Comparison of ENCODE assay signal across 8 cellular contexts in genomic region chr11:33257160-33257896, GRCh38. TPM values are rescaled to one million over a fixed set of nuclear protein-coding genes. Genes with fewer than 3 reads are reported as not detected.
DNase-seq lines count a peak whose midpoint lies in the region; ATAC-seq and TF ChIP-seq lines count a peak whose summit lies in the region.

Gene HIPK3 (plus strand): TSS chr11:33257381.

- H4K20me1 ChIP-seq in IMR-90 (ENCODE audit: insufficient read depth, low read length) = peaks cover 44% of the 10 kb centered on the region

- peaks cover 12% of the 10 kb centered on the region for H3K36me3 Mint-ChIP-seq in activated T-helper 1 cell treated with anti-CD3 and anti-CD28 coated beads, Interleukin-12 subunit alpha, Interleukin-12 subunit beta, Interleukin-2, Interleukin-4 antibody, amounts not matched to agents 30 ng/mL and 10 ng/mL and 1 ng/mL, durations not matched to agents 14 hours and 24 hours and 36 hours (ENCODE audit: low read depth)
- peaks cover 0 to 9% (median 0%) of the 10 kb centered on the region in 5 donors for H3K36me3 Mint-ChIP-seq in naive thymus-derived CD4-positive, alpha-beta T cell
- H3K36me3 Mint-ChIP-seq in stimulated activated memory B cell treated with anti-CD40 and anti-IgM and Interleukin-4, amounts not matched to agents 10 μg/mL and 1 μg/mL and 100 μg/mL, for 72 hours = peaks cover 5% of the 10 kb centered on the region

- peak within 1 kb of the TSS; percentile 98 for H2AK9ac ChIP-seq in IMR-90 (replicated peaks; ENCODE audit: low read depth, low read length, poor library complexity)

- peak within 1 kb of the TSS; percentile 94 for H2AFZ ChIP-seq in IMR-90 (replicated peaks; ENCODE audit: low read length, poor library complexity)

- peak within 1 kb of the TSS; percentile 98 for H2BK5ac ChIP-seq in IMR-90 (ENCODE audit: low read depth, low read length, poor library complexity, severe bottlenecking)

- peak; percentile 15; the same call in 1 of the 2 replicates for TF ChIP-seq RAD21 in IMR-90 (IDR thresholded peaks at IDR 0.05; ENCODE audit: low read length)

- H3K9ac ChIP-seq in IMR-90 (ENCODE audit: low read depth, low read length) = peak within 1 kb of the TSS; percentile 99

- peak within 1 kb of the TSS; percentile 70; the same call in 1 of the 3 replicates for H2BK15ac ChIP-seq in IMR-90 (ENCODE audit: low read depth, low read length)

- DNase-seq in DMS53 treated with DMSO at 0.1 percent for 48 hours (lab: John Stamatoyannopoulos, UW; ENCODE audit: unreplicated experiment) (peak; percentile 35), IMR-90 (peak; percentile 68), RKO (ENCODE audit: low spot score) (peak; percentile 81), fibroblast of gingiva (ENCODE audit: low read depth) (peak; percentile 85)
- peak; percentile 79 for DNase-seq in activated T-helper 1 cell treated with anti-CD3 and anti-CD28 coated beads, Interleukin-12 subunit alpha, Interleukin-12 subunit beta, Interleukin-2, Interleukin-4 antibody, amounts not matched to agents 30 ng/mL and 10 ng/mL and 1 ng/mL, durations not matched to agents 14 hours and 24 hours and 36 hours (ENCODE audit: low spot score)
- peak; percentile 59 to 87 (median 74) for DNase-seq in naive thymus-derived CD4-positive, alpha-beta T cell

- peak within 1 kb of the TSS; percentile 99 for H3K23ac ChIP-seq in IMR-90 (ENCODE audit: low read depth, low read length)

- peak; percentile 83 for TF ChIP-seq POLR2A in IMR-90 (IDR thresholded peaks at IDR 0.05; ENCODE audit: low read depth, low read length)

- H4K5ac ChIP-seq in IMR-90 (ENCODE audit: low read depth, low read length) = peak within 1 kb of the TSS; percentile 96

- H3K27ac ChIP-seq in IMR-90 (ENCODE audit: insufficient read depth, low read length) = peak within 1 kb of the TSS; percentile 100
- H3K27ac ChIP-seq in naive thymus-derived CD4-positive, alpha-beta T cell (ENCODE audit: low read depth, low read length) = peak within 1 kb of the TSS; percentile 97

- H3K27ac Mint-ChIP-seq in activated T-helper 1 cell treated with anti-CD3 and anti-CD28 coated beads, Interleukin-12 subunit alpha, Interleukin-12 subunit beta, Interleukin-2, Interleukin-4 antibody, amounts not matched to agents 30 ng/mL and 10 ng/mL and 1 ng/mL, durations not matched to agents 14 hours and 24 hours and 36 hours = peak within 1 kb of the TSS; percentile 99
- H3K27ac Mint-ChIP-seq in naive thymus-derived CD4-positive, alpha-beta T cell = peak within 1 kb of the TSS; percentile 94 to 99 (median 98)
- peak within 1 kb of the TSS; percentile 97 for H3K27ac Mint-ChIP-seq in stimulated activated memory B cell treated with anti-CD40 and anti-IgM and Interleukin-4, amounts not matched to agents 10 μg/mL and 1 μg/mL and 100 μg/mL, for 72 hours

- peaks cover 4% of the 10 kb centered on the region for H3K9me3 Mint-ChIP-seq in activated T-helper 1 cell treated with anti-CD3 and anti-CD28 coated beads, Interleukin-12 subunit alpha, Interleukin-12 subunit beta, Interleukin-2, Interleukin-4 antibody, amounts not matched to agents 30 ng/mL and 10 ng/mL and 1 ng/mL, durations not matched to agents 14 hours and 24 hours and 36 hours
- no peaks in the 10 kb centered on the region for H3K9me3 Mint-ChIP-seq in naive thymus-derived CD4-positive, alpha-beta T cell
- H3K9me3 Mint-ChIP-seq in stimulated activated memory B cell treated with anti-CD40 and anti-IgM and Interleukin-4, amounts not matched to agents 10 μg/mL and 1 μg/mL and 100 μg/mL, for 72 hours = peaks cover 3% of the 10 kb centered on the region

- dilution Hi-C loops in IMR-90 (cut with HindIII; ENCODE audit: low sequenced_read_pairs, unreplicated experiment) = no loop called here

- H3K36me3 ChIP-seq in IMR-90 (ENCODE audit: control insufficient read depth, insufficient read depth, low read length) = no peaks in the 10 kb centered on the region
- peaks cover 0 to 6% (median 0%) of the 10 kb centered on the region in 3 experiments for H3K36me3 ChIP-seq in naive thymus-derived CD4-positive, alpha-beta T cell (ENCODE audit: control insufficient read depth in 2 of 3, insufficient read depth in 3 of 3, low read length in 3 of 3)

- peak within 1 kb of the TSS; percentile 96 for H4K91ac ChIP-seq in IMR-90 (ENCODE audit: insufficient read depth, low read depth, low read length)

- TF ChIP-seq CTCF in IMR-90 (conservative IDR thresholded peaks at IDR 0.05; ENCODE audit: low read depth, low read length) = peak; percentile 55

- peaks cover 2% of the 10 kb centered on the region for H3K4me1 ChIP-seq in IMR-90 (ENCODE audit: control insufficient read depth, insufficient read depth, low read length)
- H3K4me1 ChIP-seq in naive thymus-derived CD4-positive, alpha-beta T cell (ENCODE audit: control insufficient read depth in 2 of 2, insufficient read depth in 2 of 2, low read length in 2 of 2) = peaks cover 27% of the 10 kb centered on the region in 2 donors

- peaks cover 0 to 31% of the 10 kb centered on the region in 2 experiments; a peak in 2 of 4 replicates for H3K79me1 ChIP-seq in IMR-90 (ENCODE audit: low read depth in 1 of 2, low read length in 2 of 2)

- peak within 1 kb of the TSS; percentile 96 for H3K56ac ChIP-seq in IMR-90 (ENCODE audit: extremely low read depth, insufficient read depth, low read length)

- peaks cover 2% of the 10 kb centered on the region for H3K27me3 Mint-ChIP-seq in activated T-helper 1 cell treated with anti-CD3 and anti-CD28 coated beads, Interleukin-12 subunit alpha, Interleukin-12 subunit beta, Interleukin-2, Interleukin-4 antibody, amounts not matched to agents 30 ng/mL and 10 ng/mL and 1 ng/mL, durations not matched to agents 14 hours and 24 hours and 36 hours (ENCODE audit: insufficient read depth)
- peaks cover 0 to 4% (median 0%) of the 10 kb centered on the region in 5 donors for H3K27me3 Mint-ChIP-seq in naive thymus-derived CD4-positive, alpha-beta T cell
- no peaks in the 10 kb centered on the region for H3K27me3 Mint-ChIP-seq in stimulated activated memory B cell treated with anti-CD40 and anti-IgM and Interleukin-4, amounts not matched to agents 10 μg/mL and 1 μg/mL and 100 μg/mL, for 72 hours

- H3K9me3 ChIP-seq in IMR-90 (ENCODE audit: control insufficient read depth, insufficient read depth, low read length) = no peaks in the 10 kb centered on the region
- H3K9me3 ChIP-seq in naive thymus-derived CD4-positive, alpha-beta T cell (ENCODE audit: control insufficient read depth in 2 of 3, low read length in 3 of 3) = no peaks in the 10 kb centered on the region

- H3K4me3 Mint-ChIP-seq in activated T-helper 1 cell treated with anti-CD3 and anti-CD28 coated beads, Interleukin-12 subunit alpha, Interleukin-12 subunit beta, Interleukin-2, Interleukin-4 antibody, amounts not matched to agents 30 ng/mL and 10 ng/mL and 1 ng/mL, durations not matched to agents 14 hours and 24 hours and 36 hours = peak within 1 kb of the TSS; percentile 99
- H3K4me3 Mint-ChIP-seq in naive thymus-derived CD4-positive, alpha-beta T cell = peak within 1 kb of the TSS; percentile 91 to 99 (median 96)
- peak within 1 kb of the TSS; percentile 98 for H3K4me3 Mint-ChIP-seq in stimulated activated memory B cell treated with anti-CD40 and anti-IgM and Interleukin-4, amounts not matched to agents 10 μg/mL and 1 μg/mL and 100 μg/mL, for 72 hours

- 0% methylated on average over 43 of the region's 85 CpGs; no CpG with 5 or more reads in 1 of the 2 experiments for WGBS in IMR-90 (ENCODE audit: extremely low coverage in 2 of 2, insufficient read length in 1 of 2), 2 experiments

- CTCF ChIA-PET in IMR-90 (lab: Yijun Ruan, JAX) = interaction anchor here (0.5 to 1.5 kb wide), 2 partner anchors 18 to 92 kb away, joined by 3 to 4 read pairs; no protein-coding TSS in a partner anchor
- CTCF ChIA-PET in naive thymus-derived CD4-positive, alpha-beta T cell (lab: Charles Lee) = interaction anchor here (0.8 kb wide), 1 partner anchor 96 kb away, joined by 3 read pairs; no protein-coding TSS in a partner anchor

- no TSS peak for BruUV-seq in IMR-90 (replicated peaks; lab: Mats Ljungman, UMichigan)

- peak within 1 kb of the TSS; percentile 79 to 86 for H4K8ac ChIP-seq in IMR-90 (ENCODE audit: low read depth in 2 of 2, low read length in 2 of 2)

- in situ Hi-C loops in IMR-90 (cut with MboI; ENCODE audit: low sequenced_read_pairs) = loop anchor here (5.0 kb wide), 2 partner anchors 70 to 80 kb away; no protein-coding TSS in a partner anchor

- H2BK20ac ChIP-seq in IMR-90 (ENCODE audit: low read depth, low read length) = peak within 1 kb of the TSS; percentile 65

- H2AK5ac ChIP-seq in IMR-90 (ENCODE audit: low read depth, low read length) = peak within 1 kb of the TSS; percentile 86

- peak; percentile 74 for ATAC-seq in GM21528 (IDR thresholded peaks at IDR 0.05; ENCODE audit: low FRiP score, unreplicated experiment)
- peak; percentile 88 for ATAC-seq in IMR-90 (ENCODE audit: low read depth)
- ATAC-seq in naive thymus-derived CD4-positive, alpha-beta T cell = peak; percentile 86
- peak; percentile 92 for ATAC-seq in stimulated activated memory B cell treated with anti-CD40 and anti-IgM and Interleukin-4, amounts not matched to agents 10 μg/mL and 1 μg/mL and 100 μg/mL, for 72 hours

- peak within 1 kb of the TSS; percentile 87 for H3K4me2 ChIP-seq in IMR-90 (ENCODE audit: low read depth, low read length)

- H3K4ac ChIP-seq in IMR-90 (ENCODE audit: low read depth, low read length) = peak within 1 kb of the TSS; percentile 98

- H3K27me3 ChIP-seq in IMR-90 (ENCODE audit: control insufficient read depth, insufficient read depth, low read length) = no peaks in the 10 kb centered on the region
- H3K27me3 ChIP-seq in naive thymus-derived CD4-positive, alpha-beta T cell (ENCODE audit: control insufficient read depth in 2 of 2, insufficient read depth in 2 of 2, low read length in 2 of 2) = no peaks in the 10 kb centered on the region

- H3K14ac ChIP-seq in IMR-90 (replicated peaks; ENCODE audit: low read depth, low read length) = peak within 1 kb of the TSS; percentile 99

- POLR2A ChIA-PET in IMR-90 (lab: Charles Lee; ENCODE audit: unreplicated experiment) = no interaction called here
- POLR2A ChIA-PET in naive thymus-derived CD4-positive, alpha-beta T cell (lab: Charles Lee) = interaction anchor here (0.5 to 1.4 kb wide), 5 partner anchors 10 to 92 kb away, joined by 3 to 5 read pairs (median 3); no protein-coding TSS in a partner anchor

- H3K4me3 ChIP-seq in IMR-90 (ENCODE audit: insufficient read depth, low read depth, low read length) = peak within 1 kb of the TSS; percentile 96
- H3K4me3 ChIP-seq in naive thymus-derived CD4-positive, alpha-beta T cell (ENCODE audit: low read length) = peak within 1 kb of the TSS; percentile 63

- peak within 1 kb of the TSS; percentile 97 for H3K18ac ChIP-seq in IMR-90 (ENCODE audit: low read depth, low read length)

- intact Hi-C loops in IMR-90 (cut with micrococcal nuclease) = no loop called here
- intact Hi-C loops in activated T-helper 1 cell treated with anti-CD3 and anti-CD28 coated beads, Interleukin-12 subunit alpha, Interleukin-12 subunit beta, Interleukin-2, Interleukin-4 antibody, amounts not matched to agents 30 ng/mL and 10 ng/mL and 1 ng/mL, durations not matched to agents 14 hours and 24 hours and 36 hours (cut with micrococcal nuclease) = loop anchor here (2.0 to 5.0 kb wide), 6 partner anchors 215 to 1890 kb away; partner anchors contain the start of genes APIP, DCDC1, DNAJC24 and FBXO3
- intact Hi-C loops in naive thymus-derived CD4-positive, alpha-beta T cell (cut with micrococcal nuclease) = loop anchor here (1.0 to 10.0 kb wide), 19 partner anchors 35 to 1890 kb away; partner anchors contain the start of genes CAPRIN1 (in 2 of the 2), DCDC1 (in 2 of the 2), DNAJC24 (in 2 of the 2) and EIF3M (in 2 of the 2)

- H3K9me1 ChIP-seq in IMR-90 (ENCODE audit: insufficient read depth, low read length) = no peaks in the 10 kb centered on the region

- peak within 1 kb of the TSS; percentile 91 for H2BK120ac ChIP-seq in IMR-90 (ENCODE audit: low read depth, low read length)

- H3K4me1 Mint-ChIP-seq in activated T-helper 1 cell treated with anti-CD3 and anti-CD28 coated beads, Interleukin-12 subunit alpha, Interleukin-12 subunit beta, Interleukin-2, Interleukin-4 antibody, amounts not matched to agents 30 ng/mL and 10 ng/mL and 1 ng/mL, durations not matched to agents 14 hours and 24 hours and 36 hours (ENCODE audit: low read depth) = peaks cover 42% of the 10 kb centered on the region
- H3K4me1 Mint-ChIP-seq in naive thymus-derived CD4-positive, alpha-beta T cell = peaks cover 24 to 48% (median 39%) of the 10 kb centered on the region in 7 donors
- peaks cover 40% of the 10 kb centered on the region for H3K4me1 Mint-ChIP-seq in stimulated activated memory B cell treated with anti-CD40 and anti-IgM and Interleukin-4, amounts not matched to agents 10 μg/mL and 1 μg/mL and 100 μg/mL, for 72 hours

RNA-seq across cellular contexts. Expression of gene HIPK3, which starts in this region (rescaled TPM):
- total RNA-seq in IMR-90 (2012; rRNA removed) = 100.0 and 103 TPM in 2 replicates
- polyA plus RNA-seq in IMR-90 (2012; rRNA removed) = 7.7 and 8.3 TPM in 2 replicates
- 2.7 and 3.2 TPM in 2 replicates for polyA plus RNA-seq in IMR-90 (2012; cell fraction: cytosol; rRNA removed)
- polyA plus RNA-seq in IMR-90 (2012; cell fraction: nucleus; rRNA removed; ENCODE audit: low replicate concordance) = 7.9 and 32.8 TPM in 2 replicates
- total RNA-seq in activated T-helper 1 cell treated with anti-CD3 and anti-CD28 coated beads, Interleukin-12 subunit alpha, Interleukin-12 subunit beta, Interleukin-2, Interleukin-4 antibody, amounts not matched to agents 30 ng/mL and 10 ng/mL and 1 ng/mL, durations not matched to agents 14 hours and 24 hours and 36 hours = 37.7 and 38.8 TPM in 2 replicates
- 10 to 100 TPM; 41.2 to 92.5 (median 70.8) TPM for total RNA-seq in naive thymus-derived CD4-positive, alpha-beta T cell
- 10 to 100 TPM; 24.0 to 36.1 TPM for polyA plus RNA-seq in naive thymus-derived CD4-positive, alpha-beta T cell

Comparison
In these comparisons a context has a peak if more than half of its experiments do, and no peak if none do; other contexts are left out.
1. Peak in every context shown above with its lines: DNase-seq, ATAC-seq, H3K4me3 ChIP-seq and H3K27ac ChIP-seq.
2. DNase-seq: peak in every context shown above with its lines; median percentile 85 in fibroblast of gingiva; 81 in RKO; 79 in activated T-helper 1 cell treated with anti-CD3 and anti-CD28 coated beads, Interleukin-12 subunit alpha, Interleukin-12 subunit beta, Interleukin-2, Interleukin-4 antibody, amounts not matched to agents 30 ng/mL and 10 ng/mL and 1 ng/mL, durations not matched to agents 14 hours and 24 hours and 36 hours; 74 in naive thymus-derived CD4-positive, alpha-beta T cell; 68 in IMR-90; 35 in DMS53 treated with DMSO at 0.1 percent for 48 hours.